ENCODE assay signal across 19 cellular contexts in genomic region chr2:7803515-7803914, GRCh38.
DNase-seq lines count a peak whose midpoint lies in the region; ATAC-seq and TF ChIP-seq lines count a peak whose summit lies in the region.
"Had no signal": no experiment of that assay in that cellular context is flagged by ENCODE, and none has a peak within 500 bp of the region (broad histone marks: within the 10 kb centered on the region; RNA-seq: fewer than 3 reads in every experiment).

No MANE protein-coding gene starts in this region.

- peaks cover 27% of the 10 kb centered on the region for H3K9me3 ChIP-seq in DND-41 (ENCODE audit: insufficient read depth, low read length, severe bottlenecking)
- peaks cover 0 to 5% (median 0%) of the 10 kb centered on the region in 4 donors for H3K9me3 ChIP-seq in esophagus muscularis mucosa
- peaks cover 4 to 28% of the 10 kb centered on the region in 2 donors for H3K9me3 ChIP-seq in neuronal stem cell (replicated peaks in 1 of 2; ENCODE audit: control insufficient read depth in 2 of 2, insufficient read depth in 1 of 2, low read depth in 1 of 2, low read length in 2 of 2)
- H3K9me3 ChIP-seq: HAP-1 had no signal

- DNase-seq in DND-41 (no peak), esophagus muscularis mucosa (ENCODE audit: extremely low spot score) (peak; percentile 37), neuronal stem cell (ENCODE audit: low spot score) (no peak), foreskin fibroblast (no peak), GM19240 (ENCODE audit: insufficient read length, low spot score) (no peak)
- no peak for DNase-seq in activated naive CD4-positive, alpha-beta T cell treated with anti-CD3 and anti-CD28 coated beads, Interleukin-2, amount 50 U/mL, for 16 hours
- DNase-seq: Caco-2; CD4-positive, CD25-positive, alpha-beta regulatory T cell; CD8-positive, alpha-beta T cell; DMS153; EL; GDM1; GOT3; HFFc6 had no signal

- H3K4me1 ChIP-seq in DND-41 (ENCODE audit: insufficient read depth, low read length), result no peaks in the 10 kb centered on the region
- H3K4me1 ChIP-seq in esophagus muscularis mucosa, result no peaks in the 10 kb centered on the region
- H3K4me1 ChIP-seq in neuronal stem cell (ENCODE audit: control insufficient read depth in 2 of 2, insufficient read depth in 1 of 2, low read depth in 1 of 2, low read length in 2 of 2), result no peaks in the 10 kb centered on the region
- H3K4me1 ChIP-seq: BLaER1, Caco-2, HAP-1 had no signal

- H3K79me2 ChIP-seq in DND-41 (ENCODE audit: insufficient read depth, low read length), result no peaks in the 10 kb centered on the region

- no peak overlapping the region for H2BK12ac ChIP-seq in neuronal stem cell (ENCODE audit: low read length)

- TF ChIP-seq CTCF in DND-41 (IDR thresholded peaks at IDR 0.05; ENCODE audit: borderline replicate concordance, extremely low read depth, low read length, poor library complexity, severe bottlenecking) (no peak), esophagus muscularis mucosa (IDR thresholded peaks at IDR 0.05) (no peak), foreskin fibroblast (IDR thresholded peaks at IDR 0.05; ENCODE audit: low read depth, low read length) (no peak)

- H3K14ac ChIP-seq in neuronal stem cell (ENCODE audit: low read length), result no peak overlapping the region

- TF ChIP-seq EP300 in esophagus muscularis mucosa (IDR thresholded peaks at IDR 0.05), result no peak

- no peak overlapping the region for H3K4me2 ChIP-seq in DND-41 (ENCODE audit: insufficient read depth, low read length)
- no peak overlapping the region for H3K4me2 ChIP-seq in neuronal stem cell (ENCODE audit: insufficient read depth, low read length, poor library complexity, severe bottlenecking)
- H3K4me2 ChIP-seq: BLaER1 had no signal

- intact Hi-C loops in esophagus muscularis mucosa (cut with DNase I), result no loop called here

- H4K91ac ChIP-seq in neuronal stem cell (ENCODE audit: low read depth, low read length, poor library complexity), result no peak overlapping the region

- H2AFZ ChIP-seq in DND-41 (ENCODE audit: low read depth, low read length) (0 out of 2 replicates have a peak overlapping the region, but pooled peaks have one; percentile 35), neuronal stem cell (ENCODE audit: low read length) (no peak overlapping the region)

- no peaks in the 10 kb centered on the region for H3K36me3 ChIP-seq in DND-41 (ENCODE audit: insufficient read depth, low read length)
- no peaks in the 10 kb centered on the region for H3K36me3 ChIP-seq in esophagus muscularis mucosa
- peaks cover 0 to 1% of the 10 kb centered on the region in 2 donors for H3K36me3 ChIP-seq in neuronal stem cell (replicated peaks in 1 of 2; ENCODE audit: control insufficient read depth in 2 of 2, insufficient read depth in 2 of 2, low read length in 2 of 2)
- H3K36me3 ChIP-seq: BLaER1, HAP-1 had no signal

- TF ChIP-seq POLR2A in esophagus muscularis mucosa (IDR thresholded peaks at IDR 0.05; ENCODE audit: low read depth), result no peak

- no peak overlapping the region for H2BK120ac ChIP-seq in neuronal stem cell (ENCODE audit: low read depth, low read length)

- no peak overlapping the region for H3K4me3 ChIP-seq in DND-41 (ENCODE audit: low read depth in 1 of 2, low read length in 2 of 2)
- no peak overlapping the region for H3K4me3 ChIP-seq in esophagus muscularis mucosa
- no peak overlapping the region for H3K4me3 ChIP-seq in neuronal stem cell (ENCODE audit: low read length in 2 of 2)
- H3K4me3 ChIP-seq in foreskin fibroblast (ENCODE audit: low read depth in 1 of 2, low read length in 2 of 2), result no peak overlapping the region
- H3K4me3 ChIP-seq: BLaER1, GM12878, HAP-1 had no signal

- H3K18ac ChIP-seq in neuronal stem cell (ENCODE audit: low read length), result peak overlapping the region; percentile 68

- H2AK5ac ChIP-seq in neuronal stem cell (ENCODE audit: low read depth, low read length), result no peak overlapping the region

- no peak overlapping the region for H3K9ac ChIP-seq in DND-41 (ENCODE audit: low read depth, low read length)
- no peak overlapping the region for H3K9ac ChIP-seq in neuronal stem cell (ENCODE audit: low read depth, low read length, poor library complexity)
- H3K9ac ChIP-seq: BLaER1 had no signal

- H4K8ac ChIP-seq in neuronal stem cell (ENCODE audit: low read depth, low read length), result no peak overlapping the region

- H3K27me3 ChIP-seq in DND-41 (ENCODE audit: insufficient read depth, low read length, poor library complexity), result no peaks in the 10 kb centered on the region
- H3K27me3 ChIP-seq in esophagus muscularis mucosa, result no peaks in the 10 kb centered on the region
- H3K27me3 ChIP-seq in neuronal stem cell (ENCODE audit: control insufficient read depth in 3 of 3, insufficient read depth in 3 of 3, low read depth in 1 of 3, low read length in 3 of 3), result no peaks in the 10 kb centered on the region
- H3K27me3 ChIP-seq: BLaER1 had no signal

- no peak overlapping the region for H2BK15ac ChIP-seq in neuronal stem cell (ENCODE audit: low read length)

- H3K27ac ChIP-seq in DND-41 (ENCODE audit: low read length) (no peak overlapping the region), esophagus muscularis mucosa (replicated peaks in 1 of 4) (no peak overlapping the region), neuronal stem cell (replicated peaks; ENCODE audit: low read length) (no peak overlapping the region)
- H3K27ac ChIP-seq: 22Rv1, BLaER1, C4-2B had no signal

- ATAC-seq in DND-41 (ENCODE audit: insufficient read depth, low read depth), result no peak
- ATAC-seq: CD8-positive, alpha-beta T cell; GM12878 had no signal

- H3K79me1 ChIP-seq in neuronal stem cell (ENCODE audit: low read depth, low read length), result no peaks in the 10 kb centered on the region

- WGBS in esophagus muscularis mucosa, result 81% methylated on average over 5 of the region's 5 CpGs
- WGBS in neuronal stem cell (ENCODE audit: extremely low coverage in 2 of 2, insufficient read length in 2 of 2, insufficient replicate concordance in 1 of 2), 2 donors, result no CpG with 5 or more reads among the region's 5 CpGs

- H3K23ac ChIP-seq in neuronal stem cell (ENCODE audit: low read depth, low read length, poor library complexity), result no peak overlapping the region

- H4K20me1 ChIP-seq in DND-41 (ENCODE audit: insufficient read depth, low read length), result no peaks in the 10 kb centered on the region
- H4K20me1 ChIP-seq: BLaER1 had no signal

- no peak overlapping the region for H3K4ac ChIP-seq in neuronal stem cell (ENCODE audit: low read length)

- H2BK5ac ChIP-seq in neuronal stem cell (ENCODE audit: low read length), result no peak overlapping the region
